ENCODE assay signal across 19 cellular contexts in genomic region chr2:204226305-204226861, GRCh38.
"Had no signal": no experiment of that assay in that cellular context is flagged by ENCODE, and none has a peak within 500 bp of the region (broad histone marks: within the 10 kb centered on the region; RNA-seq: fewer than 3 reads in every experiment).

No MANE protein-coding gene starts in this region.

- H3K9me3 ChIP-seq: psoas muscle, right lobe of liver, testis, upper lobe of left lung had no signal

- H3K4me2 ChIP-seq: smooth muscle cell had no signal

- H3K36me3 ChIP-seq: right lobe of liver, upper lobe of left lung had no signal

- H3K4me3 ChIP-seq: psoas muscle, right lobe of liver, smooth muscle cell, testis, upper lobe of left lung had no signal

- H3K4me1 ChIP-seq: foreskin keratinocyte, psoas muscle, right lobe of liver, testis had no signal

- ATAC-seq: activated CD4-positive, alpha-beta T cell treated with anti-CD3 and anti-CD28 coated beads for 36 hours; foreskin keratinocyte; left lobe of liver; psoas muscle; right lobe of liver; stimulated activated effector memory CD8-positive, alpha-beta T cell treated with anti-CD3 and anti-CD28 coated beads, Interleukin-12 subunit alpha, Interleukin-12 subunit beta, amount 100 ng/mL, for 72 hours; WTC11 had no signal

- H3K27me3 ChIP-seq: right lobe of liver, testis, upper lobe of left lung had no signal

- H3K27ac ChIP-seq: foreskin keratinocyte, psoas muscle, right lobe of liver, testis, upper lobe of left lung had no signal

- DNase-seq: activated CD4-positive, alpha-beta memory T cell treated with anti-CD3 and anti-CD28 coated beads for 36 hours; activated CD4-positive, alpha-beta T cell treated with anti-CD3 and anti-CD28 coated beads for 36 hours; activated naive CD4-positive, alpha-beta T cell; activated naive CD8-positive, alpha-beta T cell treated with anti-CD3 and anti-CD28 coated beads for 36 hours; activated T-cell treated with anti-CD3 and anti-CD28 coated beads for 4 hours; amniotic stem cell; caudate nucleus; foreskin keratinocyte; hypothalamus; midbrain; psoas muscle; right lobe of liver; stimulated activated CD4-positive, alpha-beta T cell treated with anti-CD3 and anti-CD28 coated beads, Interleukin-4, amount 100 ng/mL, for 1 hour; testis; upper lobe of left lung had no signal
